8 cellular contexts compared by ENCODE assay signal in the genomic region with DNA sequence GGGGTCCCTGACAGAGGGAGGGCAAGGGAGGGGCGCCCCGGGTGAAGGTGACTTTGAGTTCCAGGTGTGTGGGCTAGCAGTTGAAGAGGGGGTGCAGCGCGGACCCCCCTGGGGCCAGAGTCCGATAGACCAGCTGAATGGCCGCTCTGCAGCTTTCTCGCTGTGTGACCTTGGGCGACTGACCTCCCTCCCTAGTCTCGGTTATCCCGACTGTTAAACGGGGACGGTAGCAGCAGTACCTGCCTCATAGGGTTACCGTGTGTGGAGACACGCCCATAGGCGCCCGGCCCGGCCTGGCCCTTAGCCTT.
DNase-seq lines count a peak whose midpoint lies in the region; ATAC-seq lines count a peak whose summit lies in the region.
"Had no signal": no experiment of that assay in that cellular context is flagged by ENCODE, and none has a peak within 500 bp of the region (broad histone marks: within the 10 kb centered on the region; RNA-seq: fewer than 3 reads in every experiment).

No MANE protein-coding gene starts in this region.

- peaks cover 19% of the 10 kb centered on the region for H3K4me1 ChIP-seq in HUES6 (ENCODE audit: control insufficient read depth, insufficient read depth, low read length)
- peaks cover 5% of the 10 kb centered on the region for H3K4me1 ChIP-seq in iPS-18a (ENCODE audit: control insufficient read depth, low read depth, low read length)

- H3K4me3 ChIP-seq in HUES6 (ENCODE audit: low read depth, low read length) (peak overlapping the region; percentile 80), iPS-18a (ENCODE audit: low read length) (peak overlapping the region; percentile 75)

- H3K36me3 ChIP-seq in HUES6 (ENCODE audit: control insufficient read depth, insufficient read depth, low read length) (no peaks in the 10 kb centered on the region), iPS-18a (ENCODE audit: control insufficient read depth, low read depth, low read length) (no peaks in the 10 kb centered on the region)

- no peaks in the 10 kb centered on the region for H3K36me3 Mint-ChIP-seq in activated naive CD8-positive, alpha-beta T cell
- no peaks in the 10 kb centered on the region for H3K36me3 Mint-ChIP-seq in stimulated activated effector memory CD8-positive, alpha-beta T cell treated with anti-CD3 and anti-CD28 coated beads, Interleukin-12 subunit alpha, Interleukin-12 subunit beta, amount 100 ng/mL, for 72 hours

- peak overlapping the region; percentile 69 for H3K9ac ChIP-seq in HUES6 (ENCODE audit: low read length)
- H3K9ac ChIP-seq in iPS-18a (ENCODE audit: low read length): peak overlapping the region; percentile 59

- H3K4me3 Mint-ChIP-seq in activated naive CD8-positive, alpha-beta T cell: peak overlapping the region; percentile 83
- H3K4me3 Mint-ChIP-seq in stimulated activated effector memory CD8-positive, alpha-beta T cell treated with anti-CD3 and anti-CD28 coated beads, Interleukin-12 subunit alpha, Interleukin-12 subunit beta, amount 100 ng/mL, for 72 hours: peak overlapping the region; percentile 64

- peak overlapping the region; percentile 89 for H3K27ac Mint-ChIP-seq in activated naive CD8-positive, alpha-beta T cell
- H3K27ac Mint-ChIP-seq in stimulated activated effector memory CD8-positive, alpha-beta T cell treated with anti-CD3 and anti-CD28 coated beads, Interleukin-12 subunit alpha, Interleukin-12 subunit beta, amount 100 ng/mL, for 72 hours: no peak overlapping the region

- H3K9me3 Mint-ChIP-seq in activated naive CD8-positive, alpha-beta T cell (ENCODE audit: low read depth): no peaks in the 10 kb centered on the region
- no peaks in the 10 kb centered on the region for H3K9me3 Mint-ChIP-seq in stimulated activated effector memory CD8-positive, alpha-beta T cell treated with anti-CD3 and anti-CD28 coated beads, Interleukin-12 subunit alpha, Interleukin-12 subunit beta, amount 100 ng/mL, for 72 hours

- peaks cover 13% of the 10 kb centered on the region for H3K27me3 ChIP-seq in HUES6 (ENCODE audit: control insufficient read depth, insufficient read depth, low read length)
- peaks cover 21% of the 10 kb centered on the region for H3K27me3 ChIP-seq in iPS-18a (ENCODE audit: control insufficient read depth, insufficient read depth, low read length)

- no peak for DNase-seq in stimulated activated effector memory CD8-positive, alpha-beta T cell treated with anti-CD3 and anti-CD28 coated beads, Interleukin-12 subunit alpha, Interleukin-12 subunit beta, amount 100 ng/mL, for 72 hours (ENCODE audit: low spot score in 2 of 2)
- DNase-seq in medulla oblongata (ENCODE audit: extremely low spot score): no peak
- DNase-seq in HuH-7 (ENCODE audit: low spot score): no peak
- DNase-seq in Kasumi-1 (lab: John Stamatoyannopoulos, UW): no peak
- DNase-seq: Karpas-422 had no signal

- H3K27me3 Mint-ChIP-seq in activated naive CD8-positive, alpha-beta T cell: peaks cover 11% of the 10 kb centered on the region

- peaks cover 6% of the 10 kb centered on the region for H3K4me1 Mint-ChIP-seq in activated naive CD8-positive, alpha-beta T cell (ENCODE audit: low read depth)
- peaks cover 6% of the 10 kb centered on the region for H3K4me1 Mint-ChIP-seq in stimulated activated effector memory CD8-positive, alpha-beta T cell treated with anti-CD3 and anti-CD28 coated beads, Interleukin-12 subunit alpha, Interleukin-12 subunit beta, amount 100 ng/mL, for 72 hours

- H3K9me3 ChIP-seq in HUES6 (ENCODE audit: control insufficient read depth, insufficient read depth, low read depth, low read length) (no peaks in the 10 kb centered on the region), iPS-18a (ENCODE audit: control insufficient read depth, low read depth, low read length) (no peaks in the 10 kb centered on the region)

- ATAC-seq in stimulated activated effector memory CD8-positive, alpha-beta T cell treated with anti-CD3 and anti-CD28 coated beads, Interleukin-12 subunit alpha, Interleukin-12 subunit beta, amount 100 ng/mL, for 72 hours: peak; percentile 4

- H3K27ac ChIP-seq in HUES6 (ENCODE audit: low read depth, low read length) (no peak overlapping the region), iPS-18a (ENCODE audit: low read length) (no peak overlapping the region)
